Comparison of ENCODE assay signal across 22 cellular contexts in genomic region chr4:86264269-86264668, GRCh38.
"Had no signal": no experiment of that assay in that cellular context is flagged by ENCODE, and none has a peak within 500 bp of the region (broad histone marks: within the 10 kb centered on the region; RNA-seq: fewer than 3 reads in every experiment).

No MANE protein-coding gene starts in this region.

- DNase-seq: cerebellar nuclear complex; effector CD4-positive, alpha-beta T cell; glutamatergic neuron; islet precursor cell; lower lobe of right lung; natural killer cell; nucleus accumbens; pancreas; psoas muscle; retina; stimulated activated CD4-positive, alpha-beta T cell treated with anti-CD3 and anti-CD28 coated beads, Interleukin-2, amount 100 ng/mL, for 24 hours; stimulated activated CD4-positive, alpha-beta T cell treated with anti-CD3 and anti-CD28 coated beads, Interleukin-4, amount 100 ng/mL, for 4 hours; stimulated activated naive B cell treated with anti-CD40 and anti-IgM and Interleukin-4, amounts not matched to agents 10 μg/mL and 1 μg/mL and 100 μg/mL, for 72 hours; stimulated activated naive CD8-positive, alpha-beta T cell treated with anti-CD3 and anti-CD28 coated beads, Interleukin-15, amount 100 ng/mL, for 72 hours; transverse colon had no signal

- ATAC-seq: gastroesophageal sphincter; left lobe of liver; lower lobe of right lung; natural killer cell; pancreas; psoas muscle; sciatic nerve; stimulated activated naive B cell treated with anti-CD40 and anti-IgM and Interleukin-4, amounts not matched to agents 10 μg/mL and 1 μg/mL and 100 μg/mL, for 72 hours; stimulated activated naive CD8-positive, alpha-beta T cell treated with anti-CD3 and anti-CD28 coated beads, Interleukin-15, amount 100 ng/mL, for 72 hours had no signal

- H3K36me3 ChIP-seq: esophagus muscularis mucosa, gastroesophageal sphincter, lower lobe of right lung, pancreas, thoracic aorta, transverse colon had no signal

- H3K27me3 ChIP-seq: esophagus muscularis mucosa, gastroesophageal sphincter, pancreas, transverse colon had no signal

- H3K4me1 ChIP-seq: esophagus muscularis mucosa, gastroesophageal sphincter, lower lobe of right lung, pancreas, psoas muscle, transverse colon had no signal

- H3K4me3 ChIP-seq: coronary artery, esophagus muscularis mucosa, gastroesophageal sphincter, lower lobe of right lung, pancreas, psoas muscle, skin epidermis, thoracic aorta, transverse colon had no signal

- H3K9me3 ChIP-seq: esophagus muscularis mucosa, gastroesophageal sphincter, lower lobe of right lung, pancreas, psoas muscle, thoracic aorta, transverse colon had no signal

- H3K27ac ChIP-seq: coronary artery, esophagus muscularis mucosa, gastroesophageal sphincter, lower lobe of right lung, pancreas, psoas muscle, skin epidermis, thoracic aorta, transverse colon had no signal
